In genomic region chr10:59323036-59323459, GRCh38 we compare ENCODE assay signal across 15 cellular contexts. TPM values are rescaled to one million over a fixed set of nuclear protein-coding genes. Genes with fewer than 3 reads are reported as not detected.
DNase-seq lines count a peak whose midpoint lies in the region; ATAC-seq and TF ChIP-seq lines count a peak whose summit lies in the region.
"Had no signal": no experiment of that assay in that cellular context is flagged by ENCODE, and none has a peak within 500 bp of the region (broad histone marks: within the 10 kb centered on the region; RNA-seq: fewer than 3 reads in every experiment).

No MANE protein-coding gene starts in this region.

- H3K9me3 Mint-ChIP-seq in osteocyte (ENCODE audit: unreplicated experiment) (no peaks in the 10 kb centered on the region), endothelial cell (ENCODE audit: unreplicated experiment) (no peaks in the 10 kb centered on the region)
- H3K9me3 Mint-ChIP-seq: activated naive CD4-positive, alpha-beta T cell treated with anti-CD3 and anti-CD28 coated beads, Interleukin-2, amount 50 U/mL, for 24 hours had no signal

- ATAC-seq in foreskin keratinocyte (no peak), HG03095 (IDR thresholded peaks at IDR 0.05; ENCODE audit: unreplicated experiment) (no peak)

- H3K9me3 ChIP-seq in tibial artery = no peaks in the 10 kb centered on the region

- TF ChIP-seq CTCF in osteocyte (IDR thresholded peaks at IDR 0.05) = no peak
- TF ChIP-seq CTCF in tibial artery (IDR thresholded peaks at IDR 0.05) = no peak
- no peak for TF ChIP-seq CTCF in foreskin keratinocyte (conservative IDR thresholded peaks at IDR 0.05)
- no peak for TF ChIP-seq CTCF in endothelial cell (IDR thresholded peaks at IDR 0.05; ENCODE audit: unreplicated experiment)

- DNase-seq in NCI-H1417 (lab: John Stamatoyannopoulos, UW) (peak in 2 of 3 experiments; percentile 19 to 28), NCI-H1417 treated with DMSO at 0.1 percent for 48 hours (lab: John Stamatoyannopoulos, UW) (no peak), fibroblast of gingiva (ENCODE audit: low read depth) (peak; percentile 5), osteocyte (ENCODE audit: extremely low spot score, unreplicated experiment) (no peak), tibial artery (no peak), foreskin keratinocyte (no peak), endothelial cell (ENCODE audit: low spot score) (no peak)
- DNase-seq: dermis blood vessel endothelial cell, glutamatergic neuron, NCI-H446, SIG-M5 had no signal

- no peak overlapping the region for H3K4me3 ChIP-seq in tibial artery
- H3K4me3 ChIP-seq: lung, tibial nerve had no signal

- peak overlapping the region; percentile 50 to 69 for H3K27ac ChIP-seq in tibial artery
- no peak overlapping the region for H3K27ac ChIP-seq in foreskin keratinocyte

- no peak overlapping the region for H3K4me3 Mint-ChIP-seq in osteocyte (ENCODE audit: unreplicated experiment)
- H3K4me3 Mint-ChIP-seq in endothelial cell (ENCODE audit: unreplicated experiment) = no peak overlapping the region
- H3K4me3 Mint-ChIP-seq: activated naive CD4-positive, alpha-beta T cell treated with anti-CD3 and anti-CD28 coated beads, Interleukin-2, amount 50 U/mL, for 24 hours had no signal

- H3K27me3 ChIP-seq in tibial artery (no peaks in the 10 kb centered on the region), foreskin keratinocyte (peaks cover 7% of the 10 kb centered on the region)
- H3K27me3 ChIP-seq: tibial nerve had no signal

- peaks cover 21% of the 10 kb centered on the region for H3K4me1 Mint-ChIP-seq in osteocyte (ENCODE audit: unreplicated experiment)
- peaks cover 21% of the 10 kb centered on the region for H3K4me1 Mint-ChIP-seq in endothelial cell (ENCODE audit: unreplicated experiment)
- H3K4me1 Mint-ChIP-seq: activated naive CD4-positive, alpha-beta T cell treated with anti-CD3 and anti-CD28 coated beads, Interleukin-2, amount 50 U/mL, for 24 hours had no signal

- H3K27ac Mint-ChIP-seq in osteocyte (ENCODE audit: unreplicated experiment) = peak overlapping the region; percentile 48
- no peak overlapping the region for H3K27ac Mint-ChIP-seq in endothelial cell (ENCODE audit: unreplicated experiment)
- H3K27ac Mint-ChIP-seq: activated naive CD4-positive, alpha-beta T cell treated with anti-CD3 and anti-CD28 coated beads, Interleukin-2, amount 50 U/mL, for 24 hours had no signal

- peaks cover 0 to 74% (median 18%) of the 10 kb centered on the region in 4 donors for H3K4me1 ChIP-seq in tibial artery
- H3K4me1 ChIP-seq in foreskin keratinocyte = no peaks in the 10 kb centered on the region

- H3K27me3 Mint-ChIP-seq in osteocyte (ENCODE audit: unreplicated experiment) (peaks cover 5% of the 10 kb centered on the region), endothelial cell (ENCODE audit: unreplicated experiment) (peaks cover 3% of the 10 kb centered on the region)
- H3K27me3 Mint-ChIP-seq: activated naive CD4-positive, alpha-beta T cell treated with anti-CD3 and anti-CD28 coated beads, Interleukin-2, amount 50 U/mL, for 24 hours had no signal

- H3K36me3 Mint-ChIP-seq in osteocyte (ENCODE audit: unreplicated experiment) (peaks cover 1% of the 10 kb centered on the region), endothelial cell (ENCODE audit: low read depth, unreplicated experiment) (peaks cover 36% of the 10 kb centered on the region)
- H3K36me3 Mint-ChIP-seq: activated naive CD4-positive, alpha-beta T cell treated with anti-CD3 and anti-CD28 coated beads, Interleukin-2, amount 50 U/mL, for 24 hours had no signal

- intact Hi-C loops in tibial artery (cut with DNase I; ENCODE audit: low total_unique reads) = loop anchor here (10.0 kb wide), 1 partner anchor 52 kb away; no protein-coding TSS in a partner anchor

- H3K36me3 ChIP-seq in tibial artery = no peaks in the 10 kb centered on the region
- H3K36me3 ChIP-seq: tibial nerve had no signal

RNA-seq across cellular contexts. Expression of gene FAM13C, which starts 39.3 kb away (rescaled TPM):
- total RNA-seq in osteocyte = 2.3 and 3.2 TPM in 2 replicates
- 0.35 and 0.65 TPM in 2 replicates for total RNA-seq in foreskin keratinocyte
- 0.11 TPM in 2 replicates for polyA plus RNA-seq in foreskin keratinocyte
- total RNA-seq in endothelial cell (ENCODE audit: unreplicated experiment) = 57.9 TPM

Comparison
In these comparisons a context has a peak if more than half of its experiments do, and no peak if none do; other contexts are left out.
1. DNase-seq: peak in NCI-H1417 (2 of 3) and fibroblast of gingiva (single experiment); none in NCI-H1417 treated with DMSO at 0.1 percent for 48 hours (single experiment), osteocyte (single experiment), tibial artery (0 of 2), foreskin keratinocyte (0 of 2) and endothelial cell (single experiment).
2. RNA of gene FAM13C, which starts 39.3 kb away (total RNA-seq): 57.9 TPM in endothelial cell (single experiment); 2.3 to 3.2 TPM in osteocyte and 0.35 to 0.65 TPM in foreskin keratinocyte; every median in the first group is over 10 times any median in the second.